10 cellular contexts compared by ENCODE assay signal in genomic region chr12:57832966-57833365, GRCh38. TPM values are rescaled to one million over a fixed set of nuclear protein-coding genes. Genes with fewer than 3 reads are reported as not detected.
A peak's percentile ranks its signal among the peaks of the same experiment; 100 is the strongest.
DNase-seq lines count a peak whose midpoint lies in the region; ATAC-seq, FAIRE-seq and TF ChIP-seq lines count a peak whose summit lies in the region.
"Had no signal": no experiment of that assay in that cellular context is flagged by ENCODE, and none has a peak within 500 bp of the region (broad histone marks: within the 10 kb centered on the region; RNA-seq: fewer than 3 reads in every experiment).

No MANE protein-coding gene starts in this region.

- intact Hi-C loops in activated CD4-positive, alpha-beta T cell treated with anti-CD3 and anti-CD28 coated beads, Interleukin-2, amount 10 ng/mL, durations not matched to agents 24 days and 14 days (cut with micrococcal nuclease): loop anchor here (5.0 kb wide), 1 partner anchor 34 kb away; no protein-coding TSS in a partner anchor

- H3K27me3 Mint-ChIP-seq in activated CD4-positive, alpha-beta T cell treated with anti-CD3 and anti-CD28 coated beads, Interleukin-2, amount 10 ng/mL, durations not matched to agents 24 days and 14 days: no peaks in the 10 kb centered on the region
- H3K27me3 Mint-ChIP-seq in activated T-helper 17 cell treated with anti-CD3 and anti-CD28 coated beads, Interleukin-2, amount 50 U/mL, for 72 hours: no peaks in the 10 kb centered on the region

- 35 to 51% methylated on average over 10 of the region's 10 CpGs for WGBS in lung, 2 donors

- ATAC-seq in activated T-helper 17 cell treated with anti-CD3 and anti-CD28 coated beads, Interleukin-2, amount 50 U/mL, for 72 hours (replicated peaks): peak; percentile 25
- peak; percentile 31 for ATAC-seq in lung (ENCODE audit: insufficient read depth, low FRiP score)
- ATAC-seq in thoracic aorta (ENCODE audit: insufficient number of reproducible peaks, low FRiP score, low read depth): no peak
- no peak for ATAC-seq in HG03571 (IDR thresholded peaks at IDR 0.05; ENCODE audit: unreplicated experiment)
- no peak for ATAC-seq in GM19397 (IDR thresholded peaks at IDR 0.05; ENCODE audit: unreplicated experiment)

- no peak for FAIRE-seq in GM12891 (lab: Jason Lieb, UNC)
- FAIRE-seq: A204.1 had no signal

- no peaks in the 10 kb centered on the region for H3K27me3 ChIP-seq in lung (ENCODE audit: control insufficient read depth, insufficient read depth)
- no peaks in the 10 kb centered on the region for H3K27me3 ChIP-seq in thoracic aorta (replicated peaks; ENCODE audit: insufficient read depth)

- DNase-seq in activated CD4-positive, alpha-beta T cell treated with anti-CD3 and anti-CD28 coated beads, Interleukin-2, amount 10 ng/mL, durations not matched to agents 24 days and 14 days: no peak
- DNase-seq in activated CD4-positive, alpha-beta T cell treated with anti-CD3 and anti-CD28 coated beads for 48 hours: no peak
- no peak for DNase-seq in lung (ENCODE audit: low spot score)
- DNase-seq in thoracic aorta (ENCODE audit: low spot score): no peak
- DNase-seq in GM12891 (ENCODE audit: insufficient read length, low spot score): no peak
- DNase-seq: midbrain had no signal

- peaks cover 53% of the 10 kb centered on the region for H3K4me1 Mint-ChIP-seq in activated CD4-positive, alpha-beta T cell treated with anti-CD3 and anti-CD28 coated beads, Interleukin-2, amount 10 ng/mL, durations not matched to agents 24 days and 14 days
- peaks cover 32% of the 10 kb centered on the region for H3K4me1 Mint-ChIP-seq in activated T-helper 17 cell treated with anti-CD3 and anti-CD28 coated beads, Interleukin-2, amount 50 U/mL, for 72 hours

- H3K4me3 ChIP-seq in lung (no peak overlapping the region), thoracic aorta (peak overlapping the region; percentile 38)

- H3K27ac ChIP-seq in lung (ENCODE audit: low read depth in 1 of 2, low read length in 1 of 2) (peak overlapping the region in 1 of 2 donors; percentile 44), thoracic aorta (peak overlapping the region; percentile 39 to 51)

- peak overlapping the region; percentile 15 for H3K27ac Mint-ChIP-seq in activated CD4-positive, alpha-beta T cell treated with anti-CD3 and anti-CD28 coated beads, Interleukin-2, amount 10 ng/mL, durations not matched to agents 24 days and 14 days
- peak overlapping the region; percentile 71 for H3K27ac Mint-ChIP-seq in activated T-helper 17 cell treated with anti-CD3 and anti-CD28 coated beads, Interleukin-2, amount 50 U/mL, for 72 hours

- H3K9me3 ChIP-seq in lung (ENCODE audit: control insufficient read depth in 2 of 2, insufficient read depth in 1 of 2, low read length in 1 of 2) (no peaks in the 10 kb centered on the region), thoracic aorta (no peaks in the 10 kb centered on the region)

- H3K4me1 ChIP-seq in lung (ENCODE audit: control insufficient read depth in 2 of 2, insufficient read depth in 2 of 2, low read length in 2 of 2): peaks cover 50 to 51% of the 10 kb centered on the region in 2 donors
- H3K4me1 ChIP-seq in thoracic aorta (ENCODE audit: control insufficient read depth in 1 of 2, low read depth in 2 of 2): peaks cover 88 to 97% of the 10 kb centered on the region in 2 donors

- no peak for TF ChIP-seq POLR2A in GM12891 (IDR thresholded peaks at IDR 0.05; ENCODE audit: low read depth, low read length)

- H3K36me3 Mint-ChIP-seq in activated CD4-positive, alpha-beta T cell treated with anti-CD3 and anti-CD28 coated beads, Interleukin-2, amount 10 ng/mL, durations not matched to agents 24 days and 14 days (ENCODE audit: low read depth): peaks cover 6% of the 10 kb centered on the region
- H3K36me3 Mint-ChIP-seq in activated T-helper 17 cell treated with anti-CD3 and anti-CD28 coated beads, Interleukin-2, amount 50 U/mL, for 72 hours (ENCODE audit: low read depth): peaks cover 27% of the 10 kb centered on the region

- H3K9me3 Mint-ChIP-seq in activated CD4-positive, alpha-beta T cell treated with anti-CD3 and anti-CD28 coated beads, Interleukin-2, amount 10 ng/mL, durations not matched to agents 24 days and 14 days: no peaks in the 10 kb centered on the region
- no peaks in the 10 kb centered on the region for H3K9me3 Mint-ChIP-seq in activated T-helper 17 cell treated with anti-CD3 and anti-CD28 coated beads, Interleukin-2, amount 50 U/mL, for 72 hours

- peaks cover 4 to 7% of the 10 kb centered on the region in 2 donors for H3K36me3 ChIP-seq in lung (ENCODE audit: control insufficient read depth in 2 of 2, insufficient read depth in 2 of 2, low read length in 2 of 2)
- H3K36me3 ChIP-seq in thoracic aorta: peaks cover 15% of the 10 kb centered on the region

- no peak overlapping the region for H3K4me3 Mint-ChIP-seq in activated CD4-positive, alpha-beta T cell treated with anti-CD3 and anti-CD28 coated beads, Interleukin-2, amount 10 ng/mL, durations not matched to agents 24 days and 14 days
- peak overlapping the region; percentile 25 for H3K4me3 Mint-ChIP-seq in activated T-helper 17 cell treated with anti-CD3 and anti-CD28 coated beads, Interleukin-2, amount 50 U/mL, for 72 hours

- TF ChIP-seq CTCF in lung (IDR thresholded peaks at IDR 0.05; ENCODE audit: control extremely low read depth, extremely low read depth): no peak
- no peak for TF ChIP-seq CTCF in thoracic aorta (IDR thresholded peaks at IDR 0.05)

TF ChIP-seq in GM12891, 5 proteins besides CTCF, POLR2A, EP300 and RAD21:
- TF ChIP-seq PAX5 (IDR thresholded peaks at IDR 0.05; ENCODE audit: insufficient read depth, low read length, severe bottlenecking) (no peak), POLR2AphosphoS5 (IDR thresholded peaks at IDR 0.05; ENCODE audit: low read depth, low read length) (no peak), SPI1 (IDR thresholded peaks at IDR 0.05; ENCODE audit: low read depth, low read length) (no peak), POU2F2 (IDR thresholded peaks at IDR 0.05; ENCODE audit: low read depth, low read length) (no peak), TAF1 (IDR thresholded peaks at IDR 0.05; ENCODE audit: low read depth, low read length) (no peak)

RNA-seq across cellular contexts. Expression of gene CTDSP2, which starts 13.6 kb away (rescaled TPM):
- total RNA-seq in activated CD4-positive, alpha-beta T cell treated with anti-CD3 and anti-CD28 coated beads, Interleukin-2, amount 10 ng/mL, durations not matched to agents 24 days and 14 days: 81.4 and 82.7 TPM in 2 replicates
- 100 to 1,000 TPM in 1 of 2 donors, 10 to 100 TPM in 1; 68.5 to 113 TPM for total RNA-seq in activated T-helper 17 cell treated with anti-CD3 and anti-CD28 coated beads, Interleukin-2, amount 50 U/mL, for 72 hours
- 100 to 1,000 TPM; 162 to 179 TPM for total RNA-seq in lung
- 100 to 1,000 TPM in 1 of 2 donors, 10 to 100 TPM in 1; 46.8 to 104 TPM for polyA plus RNA-seq in lung
- 100 to 1,000 TPM; 170 to 222 TPM for total RNA-seq in thoracic aorta
- 38.8 TPM for polyA plus RNA-seq in GM12891 (2012; ENCODE audit: low read depth, missing spikeins)

RNA-seq across cellular contexts. Expression of gene AVIL, which starts 14.4 kb away (rescaled TPM):
- total RNA-seq in activated CD4-positive, alpha-beta T cell treated with anti-CD3 and anti-CD28 coated beads, Interleukin-2, amount 10 ng/mL, durations not matched to agents 24 days and 14 days: 1.2 and 1.9 TPM in 2 replicates
- total RNA-seq in activated T-helper 17 cell treated with anti-CD3 and anti-CD28 coated beads, Interleukin-2, amount 50 U/mL, for 72 hours: 1 to 10 TPM; 1.9 to 2.7 TPM
- total RNA-seq in lung (1 to 10 TPM; 8.1 to 9.7 TPM), thoracic aorta (10 to 100 TPM in 1 of 2 donors, 1 to 10 TPM in 1; 2.2 to 15.3 TPM)
- 10 to 100 TPM in 1 of 2 donors, 1 to 10 TPM in 1; 4.3 to 11.7 TPM for polyA plus RNA-seq in lung
- polyA plus RNA-seq in GM12891 (2012; ENCODE audit: low read depth, missing spikeins): 0.64 TPM

RNA-seq across cellular contexts. Expression of gene TSFM, which starts 50.4 kb away (rescaled TPM):
- 62.5 and 64.3 TPM in 2 replicates for total RNA-seq in activated CD4-positive, alpha-beta T cell treated with anti-CD3 and anti-CD28 coated beads, Interleukin-2, amount 10 ng/mL, durations not matched to agents 24 days and 14 days
- 10 to 100 TPM; 30.7 to 63.8 TPM for total RNA-seq in activated T-helper 17 cell treated with anti-CD3 and anti-CD28 coated beads, Interleukin-2, amount 50 U/mL, for 72 hours
- total RNA-seq in lung (10 to 100 TPM; 17.1 to 28.0 TPM), thoracic aorta (10 to 100 TPM; 15.4 to 19.3 TPM)
- 10 to 100 TPM; 23.9 to 40.0 TPM for polyA plus RNA-seq in lung
- polyA plus RNA-seq in GM12891 (2012; ENCODE audit: low read depth, missing spikeins): 41.6 TPM

Comparison
In these comparisons a context has a peak if more than half of its experiments do, and no peak if none do; other contexts are left out.
1. ATAC-seq: peak in activated T-helper 17 cell treated with anti-CD3 and anti-CD28 coated beads, Interleukin-2, amount 50 U/mL, for 72 hours (single experiment) and lung (single experiment); none in thoracic aorta (single experiment), HG03571 (single experiment) and GM19397 (single experiment).